In genomic region chr11:73676552-73676951, GRCh38 we compare ENCODE assay signal across 1 cellular context. TPM values are rescaled to one million over a fixed set of nuclear protein-coding genes. Genes with fewer than 3 reads are reported as not detected.
"Had no signal": no experiment of that assay in that cellular context is flagged by ENCODE, and none has a peak within 500 bp of the region (broad histone marks: within the 10 kb centered on the region; RNA-seq: fewer than 3 reads in every experiment).

No MANE protein-coding gene starts in this region.

RNA-seq across cellular contexts. Expression of gene PLEKHB1, which starts 30.2 kb away (rescaled TPM):
- total RNA-seq: MCF 10A had no signal
